In genomic region chr11:133956650-133957633, GRCh38 we compare ENCODE assay signal across 8 cellular contexts. TPM values are rescaled to one million over a fixed set of nuclear protein-coding genes. Genes with fewer than 3 reads are reported as not detected.
DNase-seq lines count a peak whose midpoint lies in the region; ATAC-seq and TF ChIP-seq lines count a peak whose summit lies in the region.

TSS of gene IGSF9B (minus strand) at chr11:133956968. CDS start at chr11:133956754, 214 bp downstream.

- WGBS in hepatocyte (ENCODE audit: low lambda C conversion rate, missing lambda C conversion rate), result 2% methylated on average over 87 of the region's 100 CpGs

- H4K20me1 ChIP-seq in hepatocyte (ENCODE audit: insufficient read depth, poor library complexity, severe bottlenecking), result no peaks in the 10 kb centered on the region

- peaks cover 84% of the 10 kb centered on the region for H3K27me3 ChIP-seq in hepatocyte

- H3K79me2 ChIP-seq in hepatocyte, result no peaks in the 10 kb centered on the region

- H3K4me3 ChIP-seq in astrocyte of the cerebellum (ENCODE audit: low read depth, low read length) (peak within 1 kb of the TSS; percentile 59), hepatocyte (peak within 1 kb of the TSS; percentile 42), retinal pigment epithelial cell (ENCODE audit: low read length) (peak within 1 kb of the TSS; percentile 70)

- no peak for TF ChIP-seq CTCF in astrocyte of the cerebellum (IDR thresholded peaks at IDR 0.05; ENCODE audit: low read depth, low read length, missing control alignments)
- TF ChIP-seq CTCF in hepatocyte (IDR thresholded peaks at IDR 0.05; ENCODE audit: poor library complexity), result no peak
- no peak for TF ChIP-seq CTCF in retinal pigment epithelial cell (conservative IDR thresholded peaks at IDR 0.05; ENCODE audit: low read depth, low read length)

- H3K4me2 ChIP-seq in hepatocyte, result peak within 1 kb of the TSS; percentile 91

- H3K27ac ChIP-seq in hepatocyte, result no peak within 1 kb of the TSS

- H2AFZ ChIP-seq in hepatocyte, result peak within 1 kb of the TSS; percentile 92

- no peaks in the 10 kb centered on the region for H3K9me2 ChIP-seq in hepatocyte (replicated peaks; ENCODE audit: insufficient read depth)

- no peaks in the 10 kb centered on the region for H3K36me3 ChIP-seq in hepatocyte (replicated peaks; ENCODE audit: insufficient read depth, low read depth)

- DNase-seq in DMS79 (lab: John Stamatoyannopoulos, UW) (peak; percentile 80), M059J (ENCODE audit: low read depth) (peak; percentile 71), T-helper 2 cell (peak; percentile 81 to 94 (median 88)), astrocyte of the cerebellum (ENCODE audit: low read depth) (peak; percentile 28), hepatocyte (ENCODE audit: low spot score) (peak; percentile 90), retinal pigment epithelial cell (ENCODE audit: low read depth) (peak; percentile 51), NOMO-1 treated with DMSO at 0.1 percent for 48 hours (lab: John Stamatoyannopoulos, UW; ENCODE audit: unreplicated experiment) (no peak)

- H3K4me1 ChIP-seq in hepatocyte (ENCODE audit: insufficient read depth), result peaks cover 3% of the 10 kb centered on the region

- ATAC-seq in GM21737 (IDR thresholded peaks at IDR 0.05; ENCODE audit: unreplicated experiment), result peak; percentile 99

- H3K9me3 ChIP-seq in hepatocyte (ENCODE audit: low read depth), result no peaks in the 10 kb centered on the region

- in situ Hi-C loops in astrocyte of the cerebellum (cut with HindIII; ENCODE audit: low sequenced_read_pairs), result no loop called here

RNA-seq across cellular contexts. Expression of gene IGSF9B, which starts in this region (rescaled TPM):
- 0.02 TPM in 1 of 2 replicates, not detected in the other for total RNA-seq in M059J (2014; rRNA removed; shearing (Covaris generic))
- total RNA-seq in hepatocyte, result 0.30 and 0.32 TPM in 2 replicates
- 0.65 and 0.91 TPM in 2 replicates for polyA plus RNA-seq in hepatocyte

Comparison
In these comparisons a context has a peak if more than half of its experiments do, and no peak if none do; other contexts are left out.
1. Peak in DNase-seq in M059J; RNA of the gene not detected or under 1 TPM.
2. Peak in DNase-seq, H3K4me3 ChIP-seq and H3K4me2 ChIP-seq in hepatocyte; RNA of the gene not detected or under 1 TPM.